In the genomic region with DNA sequence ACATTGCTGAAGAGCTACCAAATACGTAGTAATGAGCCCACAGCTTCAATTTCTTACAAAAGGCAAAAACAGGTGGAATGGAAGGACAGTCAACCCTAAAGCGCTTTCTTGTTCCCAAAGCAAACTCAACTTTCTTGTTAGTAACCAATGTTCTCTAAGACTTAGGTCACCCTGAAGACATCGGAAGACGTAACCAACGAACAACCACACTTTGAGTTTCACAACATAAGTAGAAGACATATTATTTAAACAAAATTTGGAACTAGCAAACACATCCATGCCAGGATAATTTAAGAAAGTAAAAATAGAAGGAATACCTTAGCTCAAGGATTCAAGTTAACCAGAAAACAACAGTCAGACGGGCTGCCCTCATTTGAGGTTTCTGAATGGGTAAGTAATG, we compare ENCODE assay signal across 3 cellular contexts.
TF ChIP-seq lines count a peak whose summit lies in the region.

No MANE protein-coding gene starts in this region.

TF ChIP-seq in SK-N-SH, 30 proteins besides CTCF, POLR2A, EP300 and RAD21 (continued from another document):
- TF ChIP-seq, protein P1, sequence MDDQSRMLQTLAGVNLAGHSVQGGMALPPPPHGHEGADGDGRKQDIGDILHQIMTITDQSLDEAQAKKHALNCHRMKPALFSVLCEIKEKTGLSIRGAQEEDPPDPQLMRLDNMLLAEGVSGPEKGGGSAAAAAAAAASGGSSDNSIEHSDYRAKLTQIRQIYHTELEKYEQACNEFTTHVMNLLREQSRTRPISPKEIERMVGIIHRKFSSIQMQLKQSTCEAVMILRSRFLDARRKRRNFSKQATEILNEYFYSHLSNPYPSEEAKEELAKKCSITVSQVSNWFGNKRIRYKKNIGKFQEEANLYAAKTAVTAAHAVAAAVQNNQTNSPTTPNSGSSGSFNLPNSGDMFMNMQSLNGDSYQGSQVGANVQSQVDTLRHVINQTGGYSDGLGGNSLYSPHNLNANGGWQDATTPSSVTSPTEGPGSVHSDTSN (IDR thresholded peaks at IDR 0.05), result no peak
- TF ChIP-seq RCOR1 (IDR thresholded peaks at IDR 0.05; ENCODE audit: low read length) (no peak), YY1 (IDR thresholded peaks at IDR 0.05; ENCODE audit: low read depth) (no peak), SIN3A (IDR thresholded peaks at IDR 0.05; ENCODE audit: borderline replicate concordance, low read depth, low read length) (no peak), TAF1 (IDR thresholded peaks at IDR 0.05; ENCODE audit: borderline replicate concordance, low read depth, low read length) (no peak), USF1 (IDR thresholded peaks at IDR 0.05; ENCODE audit: borderline replicate concordance, low read depth) (no peak), TEAD4 (IDR thresholded peaks at IDR 0.05; ENCODE audit: borderline replicate concordance, insufficient read depth) (no peak), FOXM1 (IDR thresholded peaks at IDR 0.05; ENCODE audit: low read depth) (no peak), TCF12 (IDR thresholded peaks at IDR 0.05) (no peak), SMC3 (IDR thresholded peaks at IDR 0.05; ENCODE audit: low read depth, low read length) (no peak), GATA2 (CRISPR knock-in tag; IDR thresholded peaks at IDR 0.05) (no peak), POLR2AphosphoS5 (IDR thresholded peaks at IDR 0.05; ENCODE audit: low read depth, low read length) (no peak), RXRA (IDR thresholded peaks at IDR 0.05; ENCODE audit: borderline replicate concordance, low read depth) (no peak), MAX (IDR thresholded peaks at IDR 0.05; ENCODE audit: low read depth) (no peak), ELF1 (IDR thresholded peaks at IDR 0.05) (no peak), GABPA (IDR thresholded peaks at IDR 0.05; ENCODE audit: low read depth) (no peak), CHD2 (IDR thresholded peaks at IDR 0.05; ENCODE audit: low read length, partially characterized antibody) (no peak)

TF ChIP-seq in SK-N-SH treated with all-trans-retinoic acid at 6 μM for 48 hours, 23 proteins besides CTCF, POLR2A, EP300 and RAD21 (continued from another document):
- no peak for TF ChIP-seq ZNF565 (CRISPR knock-in tag; conservative IDR thresholded peaks at IDR 0.05; ENCODE audit: low read depth)
- TF ChIP-seq ZNF70 (CRISPR knock-in tag; IDR thresholded peaks at IDR 0.05), result no peak
- no peak for TF ChIP-seq ZFP3 (CRISPR knock-in tag; IDR thresholded peaks at IDR 0.05)
- TF ChIP-seq POU6F1 (CRISPR knock-in tag; IDR thresholded peaks at IDR 0.05; ENCODE audit: borderline replicate concordance, low read depth), result no peak
- no peak for TF ChIP-seq GLIS3 (CRISPR knock-in tag; IDR thresholded peaks at IDR 0.05)
- TF ChIP-seq, protein P2, sequence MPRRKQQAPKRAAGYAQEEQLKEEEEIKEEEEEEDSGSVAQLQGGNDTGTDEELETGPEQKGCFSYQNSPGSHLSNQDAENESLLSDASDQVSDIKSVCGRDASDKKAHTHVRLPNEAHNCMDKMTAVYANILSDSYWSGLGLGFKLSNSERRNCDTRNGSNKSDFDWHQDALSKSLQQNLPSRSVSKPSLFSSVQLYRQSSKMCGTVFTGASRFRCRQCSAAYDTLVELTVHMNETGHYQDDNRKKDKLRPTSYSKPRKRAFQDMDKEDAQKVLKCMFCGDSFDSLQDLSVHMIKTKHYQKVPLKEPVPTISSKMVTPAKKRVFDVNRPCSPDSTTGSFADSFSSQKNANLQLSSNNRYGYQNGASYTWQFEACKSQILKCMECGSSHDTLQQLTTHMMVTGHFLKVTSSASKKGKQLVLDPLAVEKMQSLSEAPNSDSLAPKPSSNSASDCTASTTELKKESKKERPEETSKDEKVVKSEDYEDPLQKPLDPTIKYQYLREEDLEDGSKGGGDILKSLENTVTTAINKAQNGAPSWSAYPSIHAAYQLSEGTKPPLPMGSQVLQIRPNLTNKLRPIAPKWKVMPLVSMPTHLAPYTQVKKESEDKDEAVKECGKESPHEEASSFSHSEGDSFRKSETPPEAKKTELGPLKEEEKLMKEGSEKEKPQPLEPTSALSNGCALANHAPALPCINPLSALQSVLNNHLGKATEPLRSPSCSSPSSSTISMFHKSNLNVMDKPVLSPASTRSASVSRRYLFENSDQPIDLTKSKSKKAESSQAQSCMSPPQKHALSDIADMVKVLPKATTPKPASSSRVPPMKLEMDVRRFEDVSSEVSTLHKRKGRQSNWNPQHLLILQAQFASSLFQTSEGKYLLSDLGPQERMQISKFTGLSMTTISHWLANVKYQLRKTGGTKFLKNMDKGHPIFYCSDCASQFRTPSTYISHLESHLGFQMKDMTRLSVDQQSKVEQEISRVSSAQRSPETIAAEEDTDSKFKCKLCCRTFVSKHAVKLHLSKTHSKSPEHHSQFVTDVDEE (CRISPR knock-in tag; IDR thresholded peaks at IDR 0.05), result no peak
- TF ChIP-seq SNAI2 (CRISPR knock-in tag; IDR thresholded peaks at IDR 0.05), result no peak
- TF ChIP-seq, protein P3, sequence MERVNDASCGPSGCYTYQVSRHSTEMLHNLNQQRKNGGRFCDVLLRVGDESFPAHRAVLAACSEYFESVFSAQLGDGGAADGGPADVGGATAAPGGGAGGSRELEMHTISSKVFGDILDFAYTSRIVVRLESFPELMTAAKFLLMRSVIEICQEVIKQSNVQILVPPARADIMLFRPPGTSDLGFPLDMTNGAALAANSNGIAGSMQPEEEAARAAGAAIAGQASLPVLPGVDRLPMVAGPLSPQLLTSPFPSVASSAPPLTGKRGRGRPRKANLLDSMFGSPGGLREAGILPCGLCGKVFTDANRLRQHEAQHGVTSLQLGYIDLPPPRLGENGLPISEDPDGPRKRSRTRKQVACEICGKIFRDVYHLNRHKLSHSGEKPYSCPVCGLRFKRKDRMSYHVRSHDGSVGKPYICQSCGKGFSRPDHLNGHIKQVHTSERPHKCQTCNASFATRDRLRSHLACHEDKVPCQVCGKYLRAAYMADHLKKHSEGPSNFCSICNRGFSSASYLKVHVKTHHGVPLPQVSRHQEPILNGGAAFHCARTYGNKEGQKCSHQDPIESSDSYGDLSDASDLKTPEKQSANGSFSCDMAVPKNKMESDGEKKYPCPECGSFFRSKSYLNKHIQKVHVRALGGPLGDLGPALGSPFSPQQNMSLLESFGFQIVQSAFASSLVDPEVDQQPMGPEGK (CRISPR knock-in tag; IDR thresholded peaks at IDR 0.05; ENCODE audit: borderline replicate concordance), result no peak
- no peak for TF ChIP-seq CREB5 (CRISPR knock-in tag; IDR thresholded peaks at IDR 0.05; ENCODE audit: low read depth)
- no peak for TF ChIP-seq CSDC2 (CRISPR knock-in tag; IDR thresholded peaks at IDR 0.05)
- TF ChIP-seq TOX (CRISPR knock-in tag; IDR thresholded peaks at IDR 0.05; ENCODE audit: borderline replicate concordance), result no peak
- TF ChIP-seq ZC3H10 (CRISPR knock-in tag; IDR thresholded peaks at IDR 0.05), result no peak
- no peak for TF ChIP-seq ESRRG (CRISPR knock-in tag; IDR thresholded peaks at IDR 0.05)

TF ChIP-seq in liver, 16 proteins besides CTCF, POLR2A, EP300 and RAD21 (continued from another document):
- TF ChIP-seq, protein P4, sequence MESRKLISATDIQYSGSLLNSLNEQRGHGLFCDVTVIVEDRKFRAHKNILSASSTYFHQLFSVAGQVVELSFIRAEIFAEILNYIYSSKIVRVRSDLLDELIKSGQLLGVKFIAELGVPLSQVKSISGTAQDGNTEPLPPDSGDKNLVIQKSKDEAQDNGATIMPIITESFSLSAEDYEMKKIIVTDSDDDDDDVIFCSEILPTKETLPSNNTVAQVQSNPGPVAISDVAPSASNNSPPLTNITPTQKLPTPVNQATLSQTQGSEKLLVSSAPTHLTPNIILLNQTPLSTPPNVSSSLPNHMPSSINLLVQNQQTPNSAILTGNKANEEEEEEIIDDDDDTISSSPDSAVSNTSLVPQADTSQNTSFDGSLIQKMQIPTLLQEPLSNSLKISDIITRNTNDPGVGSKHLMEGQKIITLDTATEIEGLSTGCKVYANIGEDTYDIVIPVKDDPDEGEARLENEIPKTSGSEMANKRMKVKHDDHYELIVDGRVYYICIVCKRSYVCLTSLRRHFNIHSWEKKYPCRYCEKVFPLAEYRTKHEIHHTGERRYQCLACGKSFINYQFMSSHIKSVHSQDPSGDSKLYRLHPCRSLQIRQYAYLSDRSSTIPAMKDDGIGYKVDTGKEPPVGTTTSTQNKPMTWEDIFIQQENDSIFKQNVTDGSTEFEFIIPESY (IDR thresholded peaks at IDR 0.05), result no peak
- TF ChIP-seq MAX (IDR thresholded peaks at IDR 0.05), result no peak
- TF ChIP-seq GABPA (IDR thresholded peaks at IDR 0.05 in 1 of 2, conservative IDR thresholded peaks at IDR 0.05 in 1 of 2), result no peak
- no peak for TF ChIP-seq FOXA2 (IDR thresholded peaks at IDR 0.05)
- no peak for TF ChIP-seq YY1 (IDR thresholded peaks at IDR 0.05)
- no peak for TF ChIP-seq TAF1 (conservative IDR thresholded peaks at IDR 0.05)
- TF ChIP-seq ATF3 (IDR thresholded peaks at IDR 0.05), result no peak
- TF ChIP-seq FOXA1 (IDR thresholded peaks at IDR 0.05), result no peak
- no peak for TF ChIP-seq EGR1 (IDR thresholded peaks at IDR 0.05; ENCODE audit: low read depth in 2 of 2)
- TF ChIP-seq JUND (IDR thresholded peaks at IDR 0.05), result no peak
- TF ChIP-seq REST (IDR thresholded peaks at IDR 0.05), result no peak
